1 cellular context compared by ENCODE assay signal in the genomic region with DNA sequence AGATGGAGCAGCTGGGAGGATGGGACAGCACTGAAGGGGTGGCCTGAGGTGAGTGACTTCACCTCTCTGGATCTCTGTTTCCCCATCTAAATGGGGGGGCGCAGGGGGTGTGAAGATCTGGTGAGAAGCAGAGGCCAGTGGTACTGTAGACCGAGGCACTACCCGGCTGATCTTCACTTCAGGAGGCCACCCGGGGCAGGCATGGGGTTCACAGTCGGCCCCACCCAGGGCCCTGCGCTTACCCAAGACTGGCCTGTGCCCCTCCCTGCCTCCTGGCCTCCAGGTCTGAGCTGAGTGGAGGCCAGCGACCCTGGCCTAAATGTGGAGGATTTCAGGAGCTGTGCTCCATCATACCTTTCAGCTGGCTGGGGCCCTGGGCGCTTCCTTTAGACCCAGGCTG. TPM values are rescaled to one million over a fixed set of nuclear protein-coding genes. Genes with fewer than 3 reads are reported as not detected.
"Had no signal": no experiment of that assay in that cellular context is flagged by ENCODE, and none has a peak within 500 bp of the region (broad histone marks: within the 10 kb centered on the region; RNA-seq: fewer than 3 reads in every experiment).

No MANE protein-coding gene starts in this region.

RNA-seq across cellular contexts. Expression of gene SAXO2, which starts 55.7 kb away (rescaled TPM):
- total RNA-seq: right atrium auricular region had no signal
